In the genomic region with DNA sequence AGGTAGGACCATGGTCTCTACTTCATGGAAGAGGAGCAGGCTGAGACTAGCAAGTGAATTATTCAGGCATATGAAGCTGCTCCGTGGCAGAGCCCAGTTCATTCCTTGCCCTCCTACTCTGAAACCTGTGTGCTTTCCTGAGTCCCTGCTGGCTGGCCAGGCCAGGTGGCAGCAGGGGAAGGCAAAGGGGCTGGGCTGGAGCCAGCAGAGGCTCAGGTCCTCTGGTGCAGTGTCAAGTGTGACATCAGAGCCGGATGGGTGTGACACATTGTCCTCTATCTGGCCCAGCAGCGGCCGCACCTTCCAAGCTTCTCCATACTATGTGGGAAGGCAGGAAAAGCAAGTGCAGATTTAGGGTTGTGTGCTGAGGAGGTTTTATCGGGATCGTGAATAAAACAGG, we compare ENCODE assay signal across 8 cellular contexts. TPM values are rescaled to one million over a fixed set of nuclear protein-coding genes. Genes with fewer than 3 reads are reported as not detected.
"Had no signal": no experiment of that assay in that cellular context is flagged by ENCODE, and none has a peak within 500 bp of the region (broad histone marks: within the 10 kb centered on the region; RNA-seq: fewer than 3 reads in every experiment).

No MANE protein-coding gene starts in this region.

RNA-seq across cellular contexts. Expression of a gene that starts 2.6 kb away (rescaled TPM):
- total RNA-seq: activated CD4-positive, alpha-beta memory T cell treated with anti-CD3 and anti-CD28 coated beads for 36 hours; activated naive CD4-positive, alpha-beta T cell treated with anti-CD3 and anti-CD28 coated beads, Interleukin-2, amount 50 U/mL, for 72 hours; activated T-helper 1 cell treated with anti-CD3 and anti-CD28 coated beads, Interleukin-12 subunit alpha, Interleukin-12 subunit beta, Interleukin-2, Interleukin-4 antibody, amounts not matched to agents 30 ng/mL and 10 ng/mL and 1 ng/mL, durations not matched to agents 14 hours and 24 hours and 36 hours; astrocyte; body of pancreas; IMR-90; SK-MEL-5; T-helper 17 cell had no signal
- polyA plus RNA-seq: IMR-90 had no signal
